Comparison of ENCODE assay signal across 1 cellular context in the genomic region with DNA sequence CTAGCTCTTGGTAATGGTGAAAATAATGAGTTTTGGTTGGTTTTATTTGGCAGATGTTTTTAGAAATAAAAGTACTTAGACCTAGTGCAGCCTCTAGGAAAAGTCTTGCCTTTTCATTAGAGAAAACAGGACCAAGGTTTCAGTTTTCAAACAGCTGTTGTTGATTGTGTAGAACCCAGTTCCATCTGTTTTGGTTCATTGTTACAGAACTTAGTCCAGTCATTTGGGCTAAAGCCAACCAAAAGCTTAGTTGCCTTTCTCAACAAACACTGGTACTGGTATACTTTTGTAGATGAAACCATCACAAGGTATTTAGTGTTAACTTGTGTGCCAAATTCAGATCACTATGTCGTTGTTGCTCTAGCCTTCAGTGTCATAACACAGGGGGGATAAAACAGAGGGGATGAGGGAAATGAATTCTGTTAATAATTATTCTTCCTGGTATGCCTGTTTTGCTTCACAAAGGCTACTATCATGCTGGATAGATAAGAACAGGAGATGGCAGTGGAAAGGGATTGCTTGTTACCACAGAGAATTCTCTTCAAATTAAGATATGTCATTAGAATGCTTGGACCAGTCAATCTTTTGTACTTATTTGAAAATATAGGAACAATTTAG.
TF ChIP-seq lines count a peak whose summit lies in the region.

No MANE protein-coding gene starts in this region.

TF ChIP-seq in SK-N-SH, 30 proteins besides CTCF, POLR2A, EP300 and RAD21 (continued from another document):
- TF ChIP-seq, protein P1, sequence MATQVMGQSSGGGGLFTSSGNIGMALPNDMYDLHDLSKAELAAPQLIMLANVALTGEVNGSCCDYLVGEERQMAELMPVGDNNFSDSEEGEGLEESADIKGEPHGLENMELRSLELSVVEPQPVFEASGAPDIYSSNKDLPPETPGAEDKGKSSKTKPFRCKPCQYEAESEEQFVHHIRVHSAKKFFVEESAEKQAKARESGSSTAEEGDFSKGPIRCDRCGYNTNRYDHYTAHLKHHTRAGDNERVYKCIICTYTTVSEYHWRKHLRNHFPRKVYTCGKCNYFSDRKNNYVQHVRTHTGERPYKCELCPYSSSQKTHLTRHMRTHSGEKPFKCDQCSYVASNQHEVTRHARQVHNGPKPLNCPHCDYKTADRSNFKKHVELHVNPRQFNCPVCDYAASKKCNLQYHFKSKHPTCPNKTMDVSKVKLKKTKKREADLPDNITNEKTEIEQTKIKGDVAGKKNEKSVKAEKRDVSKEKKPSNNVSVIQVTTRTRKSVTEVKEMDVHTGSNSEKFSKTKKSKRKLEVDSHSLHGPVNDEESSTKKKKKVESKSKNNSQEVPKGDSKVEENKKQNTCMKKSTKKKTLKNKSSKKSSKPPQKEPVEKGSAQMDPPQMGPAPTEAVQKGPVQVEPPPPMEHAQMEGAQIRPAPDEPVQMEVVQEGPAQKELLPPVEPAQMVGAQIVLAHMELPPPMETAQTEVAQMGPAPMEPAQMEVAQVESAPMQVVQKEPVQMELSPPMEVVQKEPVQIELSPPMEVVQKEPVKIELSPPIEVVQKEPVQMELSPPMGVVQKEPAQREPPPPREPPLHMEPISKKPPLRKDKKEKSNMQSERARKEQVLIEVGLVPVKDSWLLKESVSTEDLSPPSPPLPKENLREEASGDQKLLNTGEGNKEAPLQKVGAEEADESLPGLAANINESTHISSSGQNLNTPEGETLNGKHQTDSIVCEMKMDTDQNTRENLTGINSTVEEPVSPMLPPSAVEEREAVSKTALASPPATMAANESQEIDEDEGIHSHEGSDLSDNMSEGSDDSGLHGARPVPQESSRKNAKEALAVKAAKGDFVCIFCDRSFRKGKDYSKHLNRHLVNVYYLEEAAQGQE (IDR thresholded peaks at IDR 0.05; ENCODE audit: low read depth, low read length): no peak
- TF ChIP-seq TAF1 (IDR thresholded peaks at IDR 0.05; ENCODE audit: borderline replicate concordance, low read depth, low read length): no peak
